ENCODE assay signal across 9 cellular contexts in genomic region chr3:39707314-39707909, GRCh38.
A peak's percentile ranks its signal among the peaks of the same experiment; 100 is the strongest.
DNase-seq lines count a peak whose midpoint lies in the region; ATAC-seq, FAIRE-seq and TF ChIP-seq lines count a peak whose summit lies in the region.
"Had no signal": no experiment of that assay in that cellular context is flagged by ENCODE, and none has a peak within 500 bp of the region (broad histone marks: within the 10 kb centered on the region; RNA-seq: fewer than 3 reads in every experiment).

No MANE protein-coding gene starts in this region.

- in situ Hi-C loops in HAP-1 (cut with MboI; ENCODE audit: low sequenced_read_pairs): no loop called here

- peak; percentile 58 for ATAC-seq in foreskin keratinocyte
- ATAC-seq in stimulated activated naive CD8-positive, alpha-beta T cell treated with anti-CD3 and anti-CD28 coated beads, Interleukin-15, Interleukin-2, amounts not matched to agents 100 U/mL and 50 U/mL, for 24 hours: no peak

- DNase-seq in DMS 273 (lab: John Stamatoyannopoulos, UW; ENCODE audit: unreplicated experiment) (peak; percentile 53), DMS 273 treated with DMSO at 0.1 percent for 48 hours (lab: John Stamatoyannopoulos, UW) (no peak), HAP-1 (ENCODE audit: low spot score in 2 of 2) (peak; percentile 28 to 52), RCC 7860 (ENCODE audit: low spot score) (peak; percentile 8), foreskin keratinocyte (peak in 1 of 2 donors; percentile 23), spleen (no peak), kidney glomerular epithelial cell (lab: John Stamatoyannopoulos, UW) (no peak)
- DNase-seq in stimulated activated naive CD8-positive, alpha-beta T cell treated with anti-CD3 and anti-CD28 coated beads, Interleukin-15, Interleukin-2, amounts not matched to agents 100 U/mL and 50 U/mL, for 24 hours: no peak

- H3K27me3 ChIP-seq in HAP-1 (ENCODE audit: low read depth) (no peaks in the 10 kb centered on the region), foreskin keratinocyte (peaks cover 3% of the 10 kb centered on the region), spleen (replicated peaks in 1 of 7) (no peaks in the 10 kb centered on the region)
- H3K27me3 ChIP-seq: BLaER1 had no signal

- FAIRE-seq in RCC 7860 (lab: Jason Lieb, UNC): no peak

- no peaks in the 10 kb centered on the region for H3K36me3 ChIP-seq in HAP-1 (replicated peaks)
- no peaks in the 10 kb centered on the region for H3K36me3 ChIP-seq in spleen
- H3K36me3 ChIP-seq: BLaER1 had no signal

- intact Hi-C loops in spleen (cut with DNase I; ENCODE audit: low total_unique reads): no loop called here

- TF ChIP-seq CTCF in foreskin keratinocyte (conservative IDR thresholded peaks at IDR 0.05) (peak; percentile 72), spleen (IDR thresholded peaks at IDR 0.05 in 8 of 11, conservative IDR thresholded peaks at IDR 0.05 in 3 of 11) (peak in 10 of 11 experiments; percentile 16 to 70 (median 60))

- no peak overlapping the region for H3K27ac ChIP-seq in foreskin keratinocyte
- no peak overlapping the region for H3K27ac ChIP-seq in spleen
- H3K27ac ChIP-seq: BLaER1 had no signal

- H3K9me3 ChIP-seq in HAP-1 (no peaks in the 10 kb centered on the region), spleen (no peaks in the 10 kb centered on the region)
- H3K9me3 ChIP-seq: BLaER1 had no signal

- H3K4me3 ChIP-seq in HAP-1: no peak overlapping the region
- no peak overlapping the region for H3K4me3 ChIP-seq in spleen
- H3K4me3 ChIP-seq: BLaER1 had no signal

- no peak for TF ChIP-seq POLR2A in spleen (IDR thresholded peaks at IDR 0.05)

- H3K4me1 ChIP-seq in HAP-1: no peaks in the 10 kb centered on the region
- H3K4me1 ChIP-seq in foreskin keratinocyte: peaks cover 4% of the 10 kb centered on the region
- H3K4me1 ChIP-seq in spleen: no peaks in the 10 kb centered on the region
- H3K4me1 ChIP-seq: BLaER1 had no signal

- 15 to 25% (median 20%) methylated on average over 5 of the region's 5 CpGs for WGBS in spleen, 5 donors

Comparison
In these comparisons a context has a peak if more than half of its experiments do, and no peak if none do; other contexts are left out.
1. DNase-seq: peak in DMS 273 (single experiment), HAP-1 (2 of 2) and RCC 7860 (single experiment); none in DMS 273 treated with DMSO at 0.1 percent for 48 hours (single experiment), spleen (single experiment), stimulated activated naive CD8-positive, alpha-beta T cell treated with anti-CD3 and anti-CD28 coated beads, Interleukin-15, Interleukin-2, amounts not matched to agents 100 U/mL and 50 U/mL, for 24 hours (single experiment) and kidney glomerular epithelial cell (single experiment).